Comparison of ENCODE assay signal across 17 cellular contexts in genomic region chr18:5970032-5970431, GRCh38.
A peak's percentile ranks its signal among the peaks of the same experiment; 100 is the strongest.
DNase-seq lines count a peak whose midpoint lies in the region; ATAC-seq lines count a peak whose summit lies in the region.
"Had no signal": no experiment of that assay in that cellular context is flagged by ENCODE, and none has a peak within 500 bp of the region (broad histone marks: within the 10 kb centered on the region; RNA-seq: fewer than 3 reads in every experiment).

No MANE protein-coding gene starts in this region.

- no peaks in the 10 kb centered on the region for H3K36me3 Mint-ChIP-seq in activated CD4-positive, alpha-beta T cell treated with anti-CD3 and anti-CD28 coated beads for 36 hours (ENCODE audit: low read depth)
- H3K36me3 Mint-ChIP-seq in activated CD8-positive, alpha-beta T cell treated with anti-CD3 and anti-CD28 coated beads, Interleukin-2, amount 10 ng/mL, durations not matched to agents 7 days and 5 days (ENCODE audit: low read depth) = no peaks in the 10 kb centered on the region

- no peaks in the 10 kb centered on the region for H3K9me3 Mint-ChIP-seq in activated CD4-positive, alpha-beta T cell treated with anti-CD3 and anti-CD28 coated beads for 36 hours (ENCODE audit: low read depth)
- H3K9me3 Mint-ChIP-seq in activated CD8-positive, alpha-beta T cell treated with anti-CD3 and anti-CD28 coated beads, Interleukin-2, amount 10 ng/mL, durations not matched to agents 7 days and 5 days (ENCODE audit: insufficient read depth) = no peaks in the 10 kb centered on the region
- H3K9me3 Mint-ChIP-seq: activated CD4-positive, alpha-beta T cell treated with anti-CD3 and anti-CD28 coated beads, Interleukin-2, amount 10 ng/mL, durations not matched to agents 24 days and 14 days; CD4-positive, alpha-beta T cell; nephron had no signal

- H3K4me1 Mint-ChIP-seq in activated CD4-positive, alpha-beta T cell treated with anti-CD3 and anti-CD28 coated beads for 36 hours = peaks cover 32% of the 10 kb centered on the region
- peaks cover 7% of the 10 kb centered on the region for H3K4me1 Mint-ChIP-seq in activated CD8-positive, alpha-beta T cell treated with anti-CD3 and anti-CD28 coated beads, Interleukin-2, amount 10 ng/mL, durations not matched to agents 7 days and 5 days (ENCODE audit: low read depth)
- H3K4me1 Mint-ChIP-seq: nephron had no signal

- peak; percentile 35 for DNase-seq in activated CD4-positive, alpha-beta T cell treated with anti-CD3 and anti-CD28 coated beads for 36 hours
- no peak for DNase-seq in activated CD4-positive, alpha-beta T cell treated with anti-CD3 and anti-CD28 coated beads for 4 hours
- peak; percentile 24 for DNase-seq in activated CD8-positive, alpha-beta T cell treated with anti-CD3 and anti-CD28 coated beads, Interleukin-2, amount 10 ng/mL, durations not matched to agents 7 days and 5 days
- DNase-seq in left colon (no peak), substantia nigra (lab: John Stamatoyannopoulos, UW) (peak in 21 of 49 donors; percentile 8 to 67 (median 28)), NK-92 (lab: John Stamatoyannopoulos, UW; ENCODE audit: unreplicated experiment) (no peak), NOMO-1 treated with dmso at 0.1 percent for 144 hours (lab: John Stamatoyannopoulos, UW; ENCODE audit: unreplicated experiment) (no peak)
- DNase-seq: activated CD4-positive, alpha-beta T cell treated with anti-CD3 and anti-CD28 coated beads, Interleukin-2, amount 10 ng/mL, durations not matched to agents 24 days and 14 days; CD4-positive, alpha-beta T cell; central memory CD4-positive, alpha-beta T cell; effector memory CD4-positive, alpha-beta T cell; H7; lower lobe of right lung; testis had no signal

- POLR2A ChIA-PET in activated CD4-positive, alpha-beta T cell treated with anti-CD3 and anti-CD28 coated beads for 36 hours (lab: Charles Lee) = no interaction called here
- POLR2A ChIA-PET in activated CD8-positive, alpha-beta T cell treated with anti-CD3 and anti-CD28 coated beads, Interleukin-2, amount 10 ng/mL, durations not matched to agents 7 days and 5 days (lab: Charles Lee) = no interaction called here

- no peak overlapping the region for H3K27ac Mint-ChIP-seq in activated CD4-positive, alpha-beta T cell treated with anti-CD3 and anti-CD28 coated beads for 36 hours
- no peak overlapping the region for H3K27ac Mint-ChIP-seq in activated CD8-positive, alpha-beta T cell treated with anti-CD3 and anti-CD28 coated beads, Interleukin-2, amount 10 ng/mL, durations not matched to agents 7 days and 5 days
- H3K27ac Mint-ChIP-seq: activated CD4-positive, alpha-beta T cell treated with anti-CD3 and anti-CD28 coated beads, Interleukin-2, amount 10 ng/mL, durations not matched to agents 24 days and 14 days; CD4-positive, alpha-beta T cell; nephron had no signal

- H3K27me3 Mint-ChIP-seq in activated CD4-positive, alpha-beta T cell treated with anti-CD3 and anti-CD28 coated beads for 36 hours = no peaks in the 10 kb centered on the region
- H3K27me3 Mint-ChIP-seq in activated CD8-positive, alpha-beta T cell treated with anti-CD3 and anti-CD28 coated beads, Interleukin-2, amount 10 ng/mL, durations not matched to agents 7 days and 5 days (ENCODE audit: low read depth) = no peaks in the 10 kb centered on the region
- H3K27me3 Mint-ChIP-seq: CD4-positive, alpha-beta T cell had no signal

- no peak overlapping the region for H3K4me3 Mint-ChIP-seq in activated CD4-positive, alpha-beta T cell treated with anti-CD3 and anti-CD28 coated beads for 36 hours
- no peak overlapping the region for H3K4me3 Mint-ChIP-seq in activated CD8-positive, alpha-beta T cell treated with anti-CD3 and anti-CD28 coated beads, Interleukin-2, amount 10 ng/mL, durations not matched to agents 7 days and 5 days
- H3K4me3 Mint-ChIP-seq: activated CD4-positive, alpha-beta T cell treated with anti-CD3 and anti-CD28 coated beads, Interleukin-2, amount 10 ng/mL, durations not matched to agents 24 days and 14 days; CD4-positive, alpha-beta T cell; nephron had no signal

- intact Hi-C loops in activated CD4-positive, alpha-beta T cell treated with anti-CD3 and anti-CD28 coated beads for 36 hours (cut with DNase I, micrococcal nuclease) = no loop called here
- intact Hi-C loops in left colon (cut with DNase I, micrococcal nuclease) = no loop called here

- H3K27ac ChIP-seq in substantia nigra (ENCODE audit: low read depth, low read length, poor library complexity, severe bottlenecking) = peak overlapping the region; percentile 32
- H3K27ac ChIP-seq: lower lobe of right lung, testis had no signal

- CTCF ChIA-PET in activated CD4-positive, alpha-beta T cell treated with anti-CD3 and anti-CD28 coated beads for 36 hours (lab: Charles Lee) = no interaction called here
- CTCF ChIA-PET in activated CD8-positive, alpha-beta T cell treated with anti-CD3 and anti-CD28 coated beads, Interleukin-2, amount 10 ng/mL, durations not matched to agents 7 days and 5 days (lab: Charles Lee) = no interaction called here

- peak; percentile 71 for ATAC-seq in activated CD4-positive, alpha-beta T cell treated with anti-CD3 and anti-CD28 coated beads for 36 hours
- ATAC-seq in activated CD8-positive, alpha-beta T cell treated with anti-CD3 and anti-CD28 coated beads, Interleukin-2, amount 10 ng/mL, durations not matched to agents 7 days and 5 days = no peak
- ATAC-seq in left colon (peak; percentile 67), GM18867 (IDR thresholded peaks at IDR 0.05; ENCODE audit: unreplicated experiment) (no peak)
- ATAC-seq: lower lobe of right lung, Right ventricle myocardium inferior had no signal

Comparison
In these comparisons a context has a peak if more than half of its experiments do, and no peak if none do; other contexts are left out.
1. DNase-seq: peak in activated CD4-positive, alpha-beta T cell treated with anti-CD3 and anti-CD28 coated beads for 36 hours (single experiment) and activated CD8-positive, alpha-beta T cell treated with anti-CD3 and anti-CD28 coated beads, Interleukin-2, amount 10 ng/mL, durations not matched to agents 7 days and 5 days (single experiment); none in activated CD4-positive, alpha-beta T cell treated with anti-CD3 and anti-CD28 coated beads for 4 hours (0 of 2), left colon (0 of 2), NK-92 (single experiment) and NOMO-1 treated with dmso at 0.1 percent for 144 hours (single experiment).
2. ATAC-seq: peak in activated CD4-positive, alpha-beta T cell treated with anti-CD3 and anti-CD28 coated beads for 36 hours (single experiment) and left colon (single experiment); none in activated CD8-positive, alpha-beta T cell treated with anti-CD3 and anti-CD28 coated beads, Interleukin-2, amount 10 ng/mL, durations not matched to agents 7 days and 5 days (single experiment) and GM18867 (single experiment).